Comparison of ENCODE assay signal across 15 cellular contexts in the genomic region with DNA sequence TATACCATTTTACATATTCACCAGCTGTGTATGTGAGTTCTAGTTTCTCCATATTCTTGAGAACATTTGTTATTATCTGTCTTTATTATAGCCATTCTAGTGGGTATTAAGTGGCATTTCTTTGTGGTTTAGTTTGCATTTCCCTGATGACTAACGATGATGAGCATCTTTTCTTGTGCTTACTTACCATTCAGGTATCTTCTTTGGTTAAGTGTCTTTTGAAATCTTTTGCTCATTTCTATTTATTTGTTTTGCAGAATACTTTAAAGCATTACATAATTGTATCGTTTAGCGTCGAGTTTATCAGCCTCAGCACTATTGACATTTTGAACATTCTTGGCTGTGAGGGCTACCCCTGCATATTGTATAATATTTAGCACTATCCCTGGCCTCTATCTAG.
"Had no signal": no experiment of that assay in that cellular context is flagged by ENCODE, and none has a peak within 500 bp of the region (broad histone marks: within the 10 kb centered on the region; RNA-seq: fewer than 3 reads in every experiment).

No MANE protein-coding gene starts in this region.

- H3K9me3 ChIP-seq: heart left ventricle, prostate gland, upper lobe of right lung had no signal

- H3K4me3 ChIP-seq: dorsolateral prefrontal cortex, esophagus muscularis mucosa, heart left ventricle, prostate gland, upper lobe of right lung had no signal

- ATAC-seq: heart left ventricle; natural killer cell treated with Interleukin-12 subunit alpha and Interleukin-12 subunit beta and Interleukin-15 and Interleukin-18, amount 100 ng/mL, for 72 hours; sciatic nerve; stimulated activated naive CD8-positive, alpha-beta T cell treated with anti-CD3 and anti-CD28 coated beads, Interleukin-15, Interleukin-2, amounts not matched to agents 100 U/mL and 50 U/mL, for 24 hours; upper lobe of right lung had no signal

- DNase-seq: activated B cell treated with CpG ODN at 0.5 μM for 24 hours; activated CD4-positive, alpha-beta T cell treated with anti-CD3 and anti-CD28 coated beads, Interleukin-2, amount 10 ng/mL, durations not matched to agents 24 days and 14 days; activated naive CD4-positive, alpha-beta T cell treated with Interleukin-2 at 50 U/mL for 16 hours; dorsolateral prefrontal cortex; foreskin melanocyte; heart left ventricle; nucleus accumbens; stimulated activated CD4-positive, alpha-beta T cell treated with anti-CD3 and anti-CD28 coated beads, Interleukin-2, amount 100 ng/mL, for 48 hours; stimulated activated naive CD8-positive, alpha-beta T cell treated with anti-CD3 and anti-CD28 coated beads, Interleukin-15, Interleukin-2, amounts not matched to agents 100 U/mL and 50 U/mL, for 24 hours; upper lobe of right lung had no signal

- H3K27ac ChIP-seq: dorsolateral prefrontal cortex, esophagus muscularis mucosa, heart left ventricle, prostate gland, upper lobe of right lung had no signal

- H3K4me1 ChIP-seq: esophagus muscularis mucosa, heart left ventricle, prostate gland, upper lobe of right lung had no signal

- H3K36me3 ChIP-seq: esophagus muscularis mucosa, heart left ventricle, prostate gland, upper lobe of right lung had no signal

- FAIRE-seq: islet of Langerhans had no signal

- H3K27me3 ChIP-seq: esophagus muscularis mucosa, heart left ventricle, upper lobe of right lung had no signal
